Comparison of ENCODE assay signal across 8 cellular contexts in the genomic region with DNA sequence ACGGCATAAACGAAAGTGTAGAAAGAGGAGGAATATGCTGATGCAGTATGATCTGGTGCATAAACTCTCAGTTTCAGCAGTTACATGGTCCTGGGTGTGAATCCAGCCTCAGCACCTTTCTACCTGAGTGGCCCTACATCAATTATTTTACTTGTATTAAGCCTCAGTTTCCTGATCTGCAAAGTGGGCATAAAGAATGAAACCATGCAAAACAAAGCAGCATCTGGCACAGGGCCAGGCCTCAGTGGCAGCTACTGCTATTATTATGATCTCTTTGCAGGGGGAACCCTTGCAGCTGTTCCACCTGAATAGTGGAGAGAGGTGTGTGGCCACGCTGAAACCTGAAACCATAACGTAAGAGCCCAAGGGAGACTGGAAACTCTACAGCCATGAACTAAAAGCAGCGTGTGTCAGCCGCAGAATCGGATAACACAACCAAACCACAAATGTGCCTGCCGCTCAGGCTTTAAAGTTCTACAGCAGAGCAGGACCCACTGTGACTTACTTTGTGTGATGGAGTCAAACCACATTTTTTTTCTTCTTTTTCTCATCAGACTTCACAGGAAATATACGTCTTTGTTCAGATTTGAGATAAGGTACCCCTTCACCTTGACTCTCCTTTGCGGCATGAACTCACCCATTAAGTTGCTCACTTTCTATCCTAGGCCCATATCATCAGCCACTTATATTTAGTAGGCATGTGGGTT. TPM values are rescaled to one million over a fixed set of nuclear protein-coding genes. Genes with fewer than 3 reads are reported as not detected.
DNase-seq lines count a peak whose midpoint lies in the region; ATAC-seq and TF ChIP-seq lines count a peak whose summit lies in the region.

No MANE protein-coding gene starts in this region.

- no peaks in the 10 kb centered on the region for H3K9me3 ChIP-seq in CD8-positive, alpha-beta T cell (ENCODE audit: low read length)

- H3K4me1 ChIP-seq in CD8-positive, alpha-beta T cell (ENCODE audit: insufficient read depth, low read length) = peaks cover 62% of the 10 kb centered on the region

- no peaks in the 10 kb centered on the region for H3K9me3 Mint-ChIP-seq in CD8-positive, alpha-beta T cell

- POLR2A ChIA-PET in CD8-positive, alpha-beta T cell (lab: Charles Lee) = interaction anchor here (0.6 to 2.7 kb wide), 9 partner anchors 9 to 84 kb away, joined by 3 to 11 read pairs (median 4); no protein-coding TSS in a partner anchor
- POLR2A ChIA-PET in HEK293T (lab: Yijun Ruan, JAX) = interaction anchor here (1.8 kb wide), 1 partner anchor 10 kb away, joined by 5 read pairs; no protein-coding TSS in a partner anchor

- H3K27me3 ChIP-seq in CD8-positive, alpha-beta T cell (ENCODE audit: insufficient read depth, low read length) = no peaks in the 10 kb centered on the region

- CTCF ChIA-PET in CD8-positive, alpha-beta T cell (lab: Charles Lee) = interaction anchor here (0.6 to 2.9 kb wide), 10 partner anchors 11 to 118 kb away, joined by 3 to 20 read pairs (median 4); no protein-coding TSS in a partner anchor
- CTCF ChIA-PET in HEK293T (lab: Yijun Ruan, JAX) = interaction anchor here (0.6 to 0.8 kb wide), 2 partner anchors 9 to 46 kb away, joined by 3 read pairs; no protein-coding TSS in a partner anchor

- peak overlapping the region; percentile 84 for H3K27ac ChIP-seq in CD8-positive, alpha-beta T cell (ENCODE audit: low read depth, low read length)

- H3K4me3 ChIP-seq in CD8-positive, alpha-beta T cell (ENCODE audit: low read depth, low read length) = peak overlapping the region; percentile 24

- TF ChIP-seq CTCF in CD8-positive, alpha-beta T cell (IDR thresholded peaks at IDR 0.05) = no peak

- no peaks in the 10 kb centered on the region for H3K36me3 Mint-ChIP-seq in CD8-positive, alpha-beta T cell

- peak; percentile 68 to 94 (median 79) for DNase-seq in CD8-positive, alpha-beta T cell
- DNase-seq in SW480 (ENCODE audit: low spot score) (peak; percentile 93), HEK293T (ENCODE audit: extremely low spot score) (no peak)
- DNase-seq in activated naive CD8-positive, alpha-beta T cell treated with anti-CD3 and anti-CD28 coated beads, Interleukin-2, amount 50 U/mL, for 16 hours (ENCODE audit: low read depth, low spot score) = peak; percentile 43
- peak; percentile 88 for DNase-seq in stimulated activated CD4-positive, alpha-beta T cell treated with anti-CD3 and anti-CD28 coated beads, Interleukin-15, amount 100 ng/mL, for 24 hours

- peak; percentile 74 for ATAC-seq in CD8-positive, alpha-beta T cell
- ATAC-seq in GM19455 (IDR thresholded peaks at IDR 0.05; ENCODE audit: unreplicated experiment) (peak; percentile 83), HG03469 (IDR thresholded peaks at IDR 0.05; ENCODE audit: unreplicated experiment) (peak; percentile 74), esophagus mucosa (no peak)

- intact Hi-C loops in CD8-positive, alpha-beta T cell (cut with DNase I, micrococcal nuclease) = loop anchor here (1.0 to 2.0 kb wide), 6 partner anchors 10 to 73 kb away; a partner anchor contains a TSS

- peak overlapping the region; percentile 13 for H3K4me3 Mint-ChIP-seq in CD8-positive, alpha-beta T cell

- H3K27ac Mint-ChIP-seq in CD8-positive, alpha-beta T cell = peak overlapping the region; percentile 88

- no peaks in the 10 kb centered on the region for H3K27me3 Mint-ChIP-seq in CD8-positive, alpha-beta T cell (ENCODE audit: low read depth)

- peaks cover 58% of the 10 kb centered on the region for H3K4me1 Mint-ChIP-seq in CD8-positive, alpha-beta T cell (ENCODE audit: low read depth)

- no peaks in the 10 kb centered on the region for H3K36me3 ChIP-seq in CD8-positive, alpha-beta T cell (ENCODE audit: insufficient read depth, low read length)

TF ChIP-seq in HEK293T, 16 proteins besides CTCF, POLR2A, EP300 and RAD21:
- no peak for TF ChIP-seq ZNF384 (IDR thresholded peaks at IDR 0.05)
- no peak for TF ChIP-seq TARDBP (IDR thresholded peaks at IDR 0.05)
TF ChIP-seq in HEK293T: peak in this region for 0.

RNA-seq across cellular contexts. Expression of a gene that starts 29.2 kb away (rescaled TPM):
- 1,000 to 10,000 TPM; 1,826 to 1,941 TPM for total RNA-seq in CD8-positive, alpha-beta T cell
- total RNA-seq in esophagus mucosa = 125 TPM

Comparison
In these comparisons a context has a peak if more than half of its experiments do, and no peak if none do; other contexts are left out.
1. RNA of a gene that starts 29.2 kb away (total RNA-seq): 1,826 to 1,941 TPM in CD8-positive, alpha-beta T cell; 125 TPM in esophagus mucosa (single experiment); every median in the first group is over 10 times any median in the second.